Comparison of ENCODE assay signal across 12 cellular contexts in the genomic region with DNA sequence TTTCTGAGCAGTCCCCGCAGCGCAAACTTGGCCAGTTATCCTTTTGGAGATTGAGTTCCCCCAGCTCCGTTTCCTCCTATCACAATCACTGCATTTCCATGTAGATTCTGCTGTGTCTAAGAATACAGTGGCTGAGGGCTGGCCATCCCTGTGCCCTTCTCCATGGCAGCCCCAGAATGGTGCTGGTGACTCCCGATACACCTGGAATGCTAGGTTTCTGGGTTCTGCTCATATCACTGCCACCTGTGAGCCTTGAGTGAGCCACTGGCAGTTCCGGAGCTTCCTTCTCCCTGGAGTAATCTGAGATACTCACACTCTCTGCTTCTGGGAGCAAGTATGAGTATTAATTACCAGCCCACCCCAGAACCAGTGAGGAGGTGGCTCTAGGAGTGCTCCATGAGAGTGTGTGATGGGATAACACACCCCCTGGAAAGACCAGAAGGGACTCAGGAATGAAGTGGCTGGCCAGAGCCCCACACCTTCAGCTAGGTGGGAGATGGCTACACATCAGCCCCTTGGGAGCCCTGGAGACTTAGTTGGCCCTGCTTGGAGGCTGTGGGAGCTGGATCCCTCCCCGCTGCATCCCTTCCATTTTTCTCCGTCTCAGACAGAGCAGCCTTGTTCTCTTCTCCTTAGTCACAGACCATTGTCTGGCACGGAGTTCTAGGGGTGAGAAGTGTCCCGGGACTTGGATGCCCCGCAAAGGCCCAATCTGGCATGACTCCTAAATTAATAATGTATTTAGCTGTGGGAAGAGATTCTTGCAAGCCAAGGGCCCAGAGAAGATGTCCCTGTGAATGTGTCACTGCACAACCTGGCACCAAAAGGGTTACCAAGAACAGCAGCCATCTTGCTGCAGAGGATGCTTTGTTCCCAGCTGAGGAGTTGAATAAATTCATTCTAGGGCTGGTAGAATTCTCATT. TPM values are rescaled to one million over a fixed set of nuclear protein-coding genes. Genes with fewer than 3 reads are reported as not detected.
DNase-seq lines count a peak whose midpoint lies in the region; ATAC-seq and TF ChIP-seq lines count a peak whose summit lies in the region.
"Had no signal": no experiment of that assay in that cellular context is flagged by ENCODE, and none has a peak within 500 bp of the region (broad histone marks: within the 10 kb centered on the region; RNA-seq: fewer than 3 reads in every experiment).

No MANE protein-coding gene starts in this region.

- DNase-seq in choroid plexus epithelial cell (ENCODE audit: low read depth) (peak; percentile 19), left kidney (ENCODE audit: low read depth, low spot score) (peak; percentile 78), NK-92 (lab: John Stamatoyannopoulos, UW; ENCODE audit: unreplicated experiment) (no peak), DMS114 treated with DMSO at 0.1 percent for 48 hours (lab: John Stamatoyannopoulos, UW; ENCODE audit: unreplicated experiment) (no peak)
- no peak for DNase-seq in effector memory CD4-positive, alpha-beta T cell
- DNase-seq: activated CD8-positive, alpha-beta memory T cell treated with anti-CD3 and anti-CD28 coated beads for 24 hours; DMS53; NCI-H446 treated with DMSO at 0.1 percent for 48 hours had no signal

- peaks cover 13% of the 10 kb centered on the region; the same call in 1 of the 2 replicates for H3K36me3 ChIP-seq in HUES64 (ENCODE audit: insufficient read depth, low read length)
- H3K36me3 ChIP-seq in effector memory CD4-positive, alpha-beta T cell (ENCODE audit: control insufficient read depth, insufficient read depth, low read length) = no peaks in the 10 kb centered on the region

- H3K4me3 ChIP-seq in HUES64 (ENCODE audit: low read length) = no peak overlapping the region
- no peak overlapping the region for H3K4me3 ChIP-seq in choroid plexus epithelial cell (ENCODE audit: low read depth, low read length)
- H3K4me3 ChIP-seq in effector memory CD4-positive, alpha-beta T cell (ENCODE audit: insufficient read depth, low read depth, low read length, poor library complexity, severe bottlenecking) = no peak overlapping the region

- no peaks in the 10 kb centered on the region for H3K9me3 ChIP-seq in HUES64 (ENCODE audit: insufficient read depth, low read depth, low read length)
- no peaks in the 10 kb centered on the region for H3K9me3 ChIP-seq in effector memory CD4-positive, alpha-beta T cell (ENCODE audit: control insufficient read depth, low read length)

- H3K27ac ChIP-seq in HUES64 (ENCODE audit: low read depth, low read length) (peak overlapping the region; percentile 91), temporal lobe (ENCODE audit: low read depth, low read length) (peak overlapping the region; percentile 88)
- H3K27ac ChIP-seq in effector memory CD4-positive, alpha-beta T cell (ENCODE audit: insufficient read depth, low read length, poor library complexity, severe bottlenecking) = no peak overlapping the region

- 85% methylated on average over 10 of the region's 10 CpGs for WGBS in HUES64

- H3K4me1 ChIP-seq in HUES64 (ENCODE audit: insufficient read depth, low read length) = peaks cover 32% of the 10 kb centered on the region
- H3K4me1 ChIP-seq in effector memory CD4-positive, alpha-beta T cell (ENCODE audit: control insufficient read depth, insufficient read depth, low read length, poor library complexity, severe bottlenecking) = peaks cover 19% of the 10 kb centered on the region

- no peak for ATAC-seq in HG03520 (IDR thresholded peaks at IDR 0.05; ENCODE audit: unreplicated experiment)
- ATAC-seq: natural killer cell treated with Interleukin-12 subunit alpha and Interleukin-12 subunit beta and Interleukin-15 and Interleukin-18, amount 100 ng/mL, for 72 hours had no signal

- peak overlapping the region; percentile 36; the same call in 1 of the 2 replicates for H3K9ac ChIP-seq in HUES64 (ENCODE audit: low read depth, low read length)

- no peaks in the 10 kb centered on the region for H3K27me3 ChIP-seq in HUES64 (ENCODE audit: insufficient read depth, low read length)
- peaks cover 42% of the 10 kb centered on the region for H3K27me3 ChIP-seq in effector memory CD4-positive, alpha-beta T cell (replicated peaks; ENCODE audit: control insufficient read depth, insufficient read depth, low read length, poor library complexity, severe bottlenecking)

- TF ChIP-seq CTCF in choroid plexus epithelial cell (conservative IDR thresholded peaks at IDR 0.05; ENCODE audit: low read depth, low read length) = no peak

RNA-seq across cellular contexts. Expression of gene PCDHGC5, which starts 4.9 kb away (rescaled TPM):
- 1.1 TPM for polyA plus RNA-seq in HUES64 (2013, experiment 1 of 2)
- polyA plus RNA-seq in HUES64 (2013, experiment 2 of 2) = 1.1 TPM
- total RNA-seq in temporal lobe = 4.7 TPM

RNA-seq across cellular contexts. Expression of gene PCDHGC4, which starts 8.9 kb away (rescaled TPM):
- 16.4 TPM for polyA plus RNA-seq in HUES64 (2013, experiment 1 of 2)
- polyA plus RNA-seq in HUES64 (2013, experiment 2 of 2) = 20.7 TPM
- total RNA-seq in temporal lobe = 87.3 TPM

RNA-seq across cellular contexts. Expression of gene PCDHGC3, which starts 18.0 kb away (rescaled TPM):
- polyA plus RNA-seq in HUES64 (2013, experiment 1 of 2) = 34.6 TPM
- 46.7 TPM for polyA plus RNA-seq in HUES64 (2013, experiment 2 of 2)
- 45.7 TPM for total RNA-seq in temporal lobe

Comparison
In these comparisons a context has a peak if more than half of its experiments do, and no peak if none do; other contexts are left out.
1. DNase-seq: peak in choroid plexus epithelial cell (single experiment) and left kidney (single experiment); none in effector memory CD4-positive, alpha-beta T cell (0 of 3), NK-92 (single experiment) and DMS114 treated with DMSO at 0.1 percent for 48 hours (single experiment).